25 cellular contexts compared by ENCODE assay signal in genomic region chr16:85840395-85840794, GRCh38. TPM values are rescaled to one million over a fixed set of nuclear protein-coding genes. Genes with fewer than 3 reads are reported as not detected.
"Had no signal": no experiment of that assay in that cellular context is flagged by ENCODE, and none has a peak within 500 bp of the region (broad histone marks: within the 10 kb centered on the region; RNA-seq: fewer than 3 reads in every experiment).

No MANE protein-coding gene starts in this region.

- H3K36me3 ChIP-seq: colonic mucosa, esophagus squamous epithelium, gastrocnemius medialis, heart right ventricle had no signal

- H3K4me3 ChIP-seq: colonic mucosa, esophagus squamous epithelium, gastrocnemius medialis, heart right ventricle, lung had no signal

- ATAC-seq: effector memory CD8-positive, alpha-beta T cell; esophagus mucosa; gastrocnemius medialis; left colon; left ventricle myocardium superior had no signal

- H3K4me1 ChIP-seq: esophagus squamous epithelium, gastrocnemius medialis had no signal

- DNase-seq: colonic mucosa; cortex of kidney; effector CD8-positive, alpha-beta T cell; effector memory CD8-positive, alpha-beta T cell; endodermal cell; erythroblast; esophagus squamous epithelium; foreskin fibroblast; foreskin melanocyte; gastrocnemius medialis; glutamatergic neuron; heart right ventricle; hippocampal formation; kidney glomerular epithelial cell; left colon; left ventricle myocardium superior; mammary epithelial cell; mesendoderm; midbrain had no signal

- FAIRE-seq: endometrium, islet of Langerhans, keratinocyte had no signal

- H3K27ac ChIP-seq: colonic mucosa, epithelial cell of prostate, esophagus squamous epithelium, gastrocnemius medialis, heart right ventricle had no signal

- H3K27me3 ChIP-seq: colonic mucosa had no signal

- H3K9me3 ChIP-seq: colonic mucosa, esophagus squamous epithelium, gastrocnemius medialis had no signal

RNA-seq across cellular contexts. Expression of gene IRF8, which starts 58.6 kb away (rescaled TPM):
- total RNA-seq: mammary epithelial cell had no signal
- polyA plus RNA-seq: keratinocyte, mammary epithelial cell had no signal
